15 cellular contexts compared by ENCODE assay signal in genomic region chr9:104836767-104837166, GRCh38.
"Had no signal": no experiment of that assay in that cellular context is flagged by ENCODE, and none has a peak within 500 bp of the region (broad histone marks: within the 10 kb centered on the region; RNA-seq: fewer than 3 reads in every experiment).

No MANE protein-coding gene starts in this region.

- H3K27ac Mint-ChIP-seq: activated CD4-positive, alpha-beta memory T cell treated with anti-CD3 and anti-CD28 coated beads for 36 hours; activated naive CD8-positive, alpha-beta T cell treated with anti-CD3 and anti-CD28 coated beads, Interleukin-2, amount 10 ng/mL, durations not matched to agents 7 days and 5 days; natural killer cell; stimulated activated naive CD8-positive, alpha-beta T cell treated with anti-CD3 and anti-CD28 coated beads, Interleukin-15, Interleukin-2, amounts not matched to agents 100 ng/mL and 50 ng/mL, for 24 hours had no signal

- H3K27ac ChIP-seq: thoracic aorta, vagina had no signal

- H3K4me1 ChIP-seq: gastrocnemius medialis, vagina had no signal

- H3K9me3 ChIP-seq: gastrocnemius medialis, mucosa of descending colon, thoracic aorta, vagina had no signal

- H3K27me3 Mint-ChIP-seq: activated naive CD8-positive, alpha-beta T cell treated with anti-CD3 and anti-CD28 coated beads, Interleukin-2, amount 10 ng/mL, durations not matched to agents 7 days and 5 days; stimulated activated naive CD8-positive, alpha-beta T cell treated with anti-CD3 and anti-CD28 coated beads, Interleukin-15, Interleukin-2, amounts not matched to agents 100 ng/mL and 50 ng/mL, for 24 hours had no signal

- H3K4me3 Mint-ChIP-seq: activated CD4-positive, alpha-beta memory T cell treated with anti-CD3 and anti-CD28 coated beads for 36 hours; activated naive CD8-positive, alpha-beta T cell treated with anti-CD3 and anti-CD28 coated beads, Interleukin-2, amount 10 ng/mL, durations not matched to agents 7 days and 5 days; activated T-cell treated with anti-CD3 and anti-CD28 coated beads, Interleukin-2, amount 50 U/mL, for 4 hours; natural killer cell; stimulated activated naive CD8-positive, alpha-beta T cell treated with anti-CD3 and anti-CD28 coated beads, Interleukin-15, Interleukin-2, amounts not matched to agents 100 ng/mL and 50 ng/mL, for 24 hours had no signal

- H3K27me3 ChIP-seq: gastrocnemius medialis, vagina had no signal

- ATAC-seq: activated CD4-positive, CD25-positive, alpha-beta regulatory T cell treated with anti-CD3 and anti-CD28 coated beads, Interleukin-2, amount 50 U/mL, for 24 hours; activated T-cell treated with anti-CD3 and anti-CD28 coated beads, Interleukin-2, amount 50 U/mL, for 4 hours; gastrocnemius medialis; natural killer cell had no signal

- H3K9me3 Mint-ChIP-seq: activated CD4-positive, alpha-beta memory T cell treated with anti-CD3 and anti-CD28 coated beads for 36 hours; activated naive CD8-positive, alpha-beta T cell treated with anti-CD3 and anti-CD28 coated beads, Interleukin-2, amount 10 ng/mL, durations not matched to agents 7 days and 5 days; activated T-cell treated with anti-CD3 and anti-CD28 coated beads, Interleukin-2, amount 50 U/mL, for 4 hours; natural killer cell; stimulated activated naive CD8-positive, alpha-beta T cell treated with anti-CD3 and anti-CD28 coated beads, Interleukin-15, Interleukin-2, amounts not matched to agents 100 ng/mL and 50 ng/mL, for 24 hours had no signal

- H3K4me3 ChIP-seq: gastrocnemius medialis, mucosa of descending colon, thoracic aorta, vagina had no signal

- DNase-seq: activated CD4-positive, alpha-beta memory T cell treated with anti-CD3 and anti-CD28 coated beads for 36 hours; activated gamma-delta T cell; activated naive CD8-positive, alpha-beta T cell treated with anti-CD3 and anti-CD28 coated beads, Interleukin-2, amount 10 ng/mL, durations not matched to agents 7 days and 5 days; activated T-cell treated with anti-CD3 and anti-CD28 coated beads, Interleukin-2, amount 50 U/mL, for 4 hours; aorta; effector CD4-positive, alpha-beta T cell; gastrocnemius medialis; mucosa of descending colon; natural killer cell; occipital lobe; stimulated activated CD4-positive, alpha-beta T cell treated with anti-CD3 and anti-CD28 coated beads, Interleukin-2, amount 100 ng/mL, for 48 hours had no signal

- H3K4me1 Mint-ChIP-seq: natural killer cell had no signal

- H3K36me3 Mint-ChIP-seq: activated naive CD8-positive, alpha-beta T cell treated with anti-CD3 and anti-CD28 coated beads, Interleukin-2, amount 10 ng/mL, durations not matched to agents 7 days and 5 days; natural killer cell had no signal
